12 cellular contexts compared by ENCODE assay signal in the genomic region with DNA sequence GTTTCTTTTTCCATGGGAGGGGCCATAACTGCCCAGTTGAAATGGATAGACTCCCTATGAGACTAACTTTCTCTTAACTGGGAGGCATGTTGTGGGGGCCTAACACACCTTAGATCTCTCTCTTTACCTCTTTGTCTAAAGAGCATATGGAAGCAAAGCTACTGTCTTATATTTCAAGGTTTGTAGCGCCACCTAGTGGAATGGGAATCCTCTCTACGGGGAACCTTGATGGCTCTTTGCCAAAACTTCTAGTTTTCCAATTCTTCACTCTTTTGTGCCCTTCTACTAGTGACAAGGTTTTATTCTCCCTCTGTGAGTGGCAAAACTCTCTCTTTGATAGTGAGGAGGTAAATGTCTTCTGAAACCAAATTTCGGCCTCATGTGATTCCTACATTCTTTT.
DNase-seq lines count a peak whose midpoint lies in the region; ATAC-seq and TF ChIP-seq lines count a peak whose summit lies in the region.
"Had no signal": no experiment of that assay in that cellular context is flagged by ENCODE, and none has a peak within 500 bp of the region (broad histone marks: within the 10 kb centered on the region; RNA-seq: fewer than 3 reads in every experiment).

No MANE protein-coding gene starts in this region.

- POLR2A ChIA-PET in HCT116 (lab: Charles Lee): no interaction called here
- POLR2A ChIA-PET in PC-3 (lab: Charles Lee; ENCODE audit: unreplicated experiment): no interaction called here
- POLR2A ChIA-PET in CD4-positive, alpha-beta T cell (lab: Charles Lee): no interaction called here

- H3K9me2 ChIP-seq in HCT116 (ENCODE audit: insufficient read depth): no peaks in the 10 kb centered on the region
- H3K9me2 ChIP-seq in PC-3 (replicated peaks; ENCODE audit: low read length): no peaks in the 10 kb centered on the region

- intact Hi-C loops in HCT116 (cut with micrococcal nuclease): no loop called here
- intact Hi-C loops in PC-3 (cut with micrococcal nuclease): no loop called here
- intact Hi-C loops in CD4-positive, alpha-beta T cell (cut with DNase I, micrococcal nuclease): no loop called here
- intact Hi-C loops in dorsolateral prefrontal cortex (cut with DNase I): no loop called here

- H2AFZ ChIP-seq in HCT116 (ENCODE audit: low read depth, low read length, poor library complexity, severe bottlenecking): no peak overlapping the region
- no peak overlapping the region for H2AFZ ChIP-seq in PC-3 (ENCODE audit: low read length)

- TF ChIP-seq POLR2A in HCT116 (IDR thresholded peaks at IDR 0.05; ENCODE audit: borderline replicate concordance, extremely low read depth, insufficient read depth, insufficient read length): no peak

- no TSS peak for BruUV-seq in HCT116 (replicated peaks; lab: Mats Ljungman, UMichigan)
- no TSS peak for BruUV-seq in PC-3 (replicated peaks; lab: Mats Ljungman, UMichigan)

- TF ChIP-seq CTCF in HCT116 (IDR thresholded peaks at IDR 0.05 in 2 of 3, conservative IDR thresholded peaks at IDR 0.05 in 1 of 3; ENCODE audit: borderline replicate concordance in 1 of 3, insufficient read depth in 1 of 3, low read depth in 2 of 3, low read length in 2 of 3) (peak in 2 of 3 experiments; percentile 29 to 44; a peak in 4 of 6 replicates), PC-3 (conservative IDR thresholded peaks at IDR 0.05; ENCODE audit: low read depth, low read length) (peak; percentile 69), dorsolateral prefrontal cortex (IDR thresholded peaks at IDR 0.05 in 54 of 56, conservative IDR thresholded peaks at IDR 0.05 in 2 of 56; ENCODE audit: low read depth in 1 of 56, partially characterized antibody in 56 of 56) (peak in 1 of 56 donors; percentile 4)
- TF ChIP-seq CTCF in CD4-positive, alpha-beta T cell (IDR thresholded peaks at IDR 0.05): no peak

- no peak overlapping the region for H3K27ac Mint-ChIP-seq in CD4-positive, alpha-beta T cell
- H3K27ac Mint-ChIP-seq: activated CD4-positive, alpha-beta memory T cell treated with anti-CD3 and anti-CD28 coated beads, Interleukin-2, amount 10 ng/mL, durations not matched to agents 7 days and 5 days; immature natural killer cell; stimulated activated effector memory CD8-positive, alpha-beta T cell treated with anti-CD3 and anti-CD28 coated beads, Interleukin-12 subunit alpha, Interleukin-12 subunit beta, amount 100 ng/mL, for 72 hours had no signal

- H3K36me3 Mint-ChIP-seq in CD4-positive, alpha-beta T cell (ENCODE audit: low read depth): no peaks in the 10 kb centered on the region
- H3K36me3 Mint-ChIP-seq: stimulated activated effector memory CD8-positive, alpha-beta T cell treated with anti-CD3 and anti-CD28 coated beads, Interleukin-12 subunit alpha, Interleukin-12 subunit beta, amount 100 ng/mL, for 72 hours had no signal

- H3K79me2 ChIP-seq in HCT116 (ENCODE audit: insufficient read depth, low read length) (no peaks in the 10 kb centered on the region), PC-3 (ENCODE audit: low read length) (no peaks in the 10 kb centered on the region)

- H3K27ac ChIP-seq in HCT116 (ENCODE audit: low read depth, low read length) (no peak overlapping the region), PC-3 (ENCODE audit: low read length) (no peak overlapping the region), dorsolateral prefrontal cortex (no peak overlapping the region)
- no peak overlapping the region for H3K27ac ChIP-seq in CD4-positive, alpha-beta T cell (ENCODE audit: low read depth, low read length)

- H3K36me3 ChIP-seq in HCT116 (ENCODE audit: control insufficient read depth in 1 of 2, insufficient read depth in 2 of 2, low read length in 2 of 2) (no peaks in the 10 kb centered on the region), PC-3 (ENCODE audit: low read depth, low read length) (peaks cover 15% of the 10 kb centered on the region; the same call in 1 of the 2 replicates)

- H3K4me3 ChIP-seq in HCT116 (replicated peaks in 1 of 2; ENCODE audit: low read depth in 1 of 2, low read length in 2 of 2): no peak overlapping the region
- H3K4me3 ChIP-seq in PC-3 (ENCODE audit: low read length): no peak overlapping the region
- H3K4me3 ChIP-seq in dorsolateral prefrontal cortex: no peak overlapping the region

- no peak; the same call in 1 of the 2 replicates for TF ChIP-seq RAD21 in HCT116 (IDR thresholded peaks at IDR 0.05; ENCODE audit: low read depth)

- H3K9me3 ChIP-seq in HCT116 (ENCODE audit: control insufficient read depth in 1 of 2, insufficient read depth in 1 of 2, low read depth in 1 of 2, low read length in 2 of 2) (peaks cover 13 to 29% of the 10 kb centered on the region in 2 experiments; a peak in 3 of 4 replicates), PC-3 (ENCODE audit: low read length) (peaks cover 14% of the 10 kb centered on the region)
- peaks cover 24% of the 10 kb centered on the region for H3K9me3 ChIP-seq in CD4-positive, alpha-beta T cell (ENCODE audit: control insufficient read depth, low read length)

- H3K4me2 ChIP-seq in HCT116 (ENCODE audit: low read length): no peak overlapping the region
- no peak overlapping the region for H3K4me2 ChIP-seq in PC-3 (ENCODE audit: low read length)

- CTCF ChIA-PET in HCT116 (lab: Charles Lee) (no interaction called here), PC-3 (lab: Charles Lee) (no interaction called here)
- CTCF ChIA-PET in CD4-positive, alpha-beta T cell (lab: Charles Lee): no interaction called here

- H3K27me3 ChIP-seq in HCT116 (ENCODE audit: insufficient read depth, low read length) (no peaks in the 10 kb centered on the region), PC-3 (ENCODE audit: low read length) (no peaks in the 10 kb centered on the region), dorsolateral prefrontal cortex (no peaks in the 10 kb centered on the region)
- H3K27me3 ChIP-seq in CD4-positive, alpha-beta T cell (ENCODE audit: control insufficient read depth, insufficient read depth, low read length): no peaks in the 10 kb centered on the region

- H4K20me1 ChIP-seq in HCT116 (ENCODE audit: insufficient read depth) (no peaks in the 10 kb centered on the region), PC-3 (ENCODE audit: low read length) (no peaks in the 10 kb centered on the region)

- ATAC-seq in HCT116: no peak
- ATAC-seq in PC-3: no peak
- ATAC-seq in CD4-positive, alpha-beta T cell (ENCODE audit: poor library complexity): no peak
- ATAC-seq in HG02981 (IDR thresholded peaks at IDR 0.05; ENCODE audit: unreplicated experiment): no peak
- ATAC-seq in GM19035 (IDR thresholded peaks at IDR 0.05; ENCODE audit: unreplicated experiment): no peak
- ATAC-seq: stimulated activated effector memory CD8-positive, alpha-beta T cell treated with anti-CD3 and anti-CD28 coated beads, Interleukin-12 subunit alpha, Interleukin-12 subunit beta, amount 100 ng/mL, for 72 hours had no signal

- RAD21 ChIA-PET in HCT116 (lab: Charles Lee; ENCODE audit: low non-redundant PET in 1 of 2, low total read pairs in 2 of 2, uncharacterized antibody in 2 of 2, unreplicated experiment in 2 of 2): no interaction called here

- no peak overlapping the region for H3K4me3 Mint-ChIP-seq in CD4-positive, alpha-beta T cell
- H3K4me3 Mint-ChIP-seq: activated CD4-positive, alpha-beta memory T cell treated with anti-CD3 and anti-CD28 coated beads, Interleukin-2, amount 10 ng/mL, durations not matched to agents 7 days and 5 days; immature natural killer cell; stimulated activated effector memory CD8-positive, alpha-beta T cell treated with anti-CD3 and anti-CD28 coated beads, Interleukin-12 subunit alpha, Interleukin-12 subunit beta, amount 100 ng/mL, for 72 hours had no signal

- no peaks in the 10 kb centered on the region for H3K4me1 Mint-ChIP-seq in CD4-positive, alpha-beta T cell (ENCODE audit: low read depth)
- H3K4me1 Mint-ChIP-seq: activated CD4-positive, alpha-beta memory T cell treated with anti-CD3 and anti-CD28 coated beads, Interleukin-2, amount 10 ng/mL, durations not matched to agents 7 days and 5 days; immature natural killer cell; stimulated activated effector memory CD8-positive, alpha-beta T cell treated with anti-CD3 and anti-CD28 coated beads, Interleukin-12 subunit alpha, Interleukin-12 subunit beta, amount 100 ng/mL, for 72 hours had no signal

- DNase-seq in ELR (ENCODE audit: low read depth) (peak; percentile 47), HCT116 (ENCODE audit: low read depth, low spot score) (peak; percentile 8), PC-3 (peak; percentile 71), glomerular visceral epithelial cell (ENCODE audit: extremely low spot score) (peak; percentile 44), dorsolateral prefrontal cortex (no peak)
- DNase-seq in CD4-positive, alpha-beta T cell: no peak
- DNase-seq: activated CD4-positive, alpha-beta memory T cell treated with anti-CD3 and anti-CD28 coated beads, Interleukin-2, amount 10 ng/mL, durations not matched to agents 7 days and 5 days; immature natural killer cell; NCI-H510A treated with DMSO at 0.1 percent for 48 hours had no signal

- H3K9ac ChIP-seq in HCT116 (ENCODE audit: low read length) (no peak overlapping the region), PC-3 (ENCODE audit: low read length) (no peak overlapping the region)

- H3K4me1 ChIP-seq in HCT116 (ENCODE audit: control insufficient read depth in 1 of 2, insufficient read depth in 2 of 2, low read length in 2 of 2): no peaks in the 10 kb centered on the region
- H3K4me1 ChIP-seq in PC-3 (ENCODE audit: insufficient read depth, low read length): no peaks in the 10 kb centered on the region

- no peaks in the 10 kb centered on the region for H3F3A ChIP-seq in PC-3 (ENCODE audit: low read length, unreplicated experiment)

- H3K27me3 Mint-ChIP-seq in CD4-positive, alpha-beta T cell: no peaks in the 10 kb centered on the region
- H3K27me3 Mint-ChIP-seq: activated CD4-positive, alpha-beta memory T cell treated with anti-CD3 and anti-CD28 coated beads, Interleukin-2, amount 10 ng/mL, durations not matched to agents 7 days and 5 days had no signal

- peaks cover 15% of the 10 kb centered on the region for H3K9me3 Mint-ChIP-seq in CD4-positive, alpha-beta T cell

TF ChIP-seq in HCT116, 20 proteins besides CTCF, POLR2A, EP300 and RAD21 (continues in another document):
- TF ChIP-seq, protein P1, sequence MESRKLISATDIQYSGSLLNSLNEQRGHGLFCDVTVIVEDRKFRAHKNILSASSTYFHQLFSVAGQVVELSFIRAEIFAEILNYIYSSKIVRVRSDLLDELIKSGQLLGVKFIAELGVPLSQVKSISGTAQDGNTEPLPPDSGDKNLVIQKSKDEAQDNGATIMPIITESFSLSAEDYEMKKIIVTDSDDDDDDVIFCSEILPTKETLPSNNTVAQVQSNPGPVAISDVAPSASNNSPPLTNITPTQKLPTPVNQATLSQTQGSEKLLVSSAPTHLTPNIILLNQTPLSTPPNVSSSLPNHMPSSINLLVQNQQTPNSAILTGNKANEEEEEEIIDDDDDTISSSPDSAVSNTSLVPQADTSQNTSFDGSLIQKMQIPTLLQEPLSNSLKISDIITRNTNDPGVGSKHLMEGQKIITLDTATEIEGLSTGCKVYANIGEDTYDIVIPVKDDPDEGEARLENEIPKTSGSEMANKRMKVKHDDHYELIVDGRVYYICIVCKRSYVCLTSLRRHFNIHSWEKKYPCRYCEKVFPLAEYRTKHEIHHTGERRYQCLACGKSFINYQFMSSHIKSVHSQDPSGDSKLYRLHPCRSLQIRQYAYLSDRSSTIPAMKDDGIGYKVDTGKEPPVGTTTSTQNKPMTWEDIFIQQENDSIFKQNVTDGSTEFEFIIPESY (IDR thresholded peaks at IDR 0.05; ENCODE audit: extremely low read depth, insufficient replicate concordance, low read length): no peak
- no peak for TF ChIP-seq TCF7L2 (IDR thresholded peaks at IDR 0.05; ENCODE audit: borderline replicate concordance, extremely low read depth, insufficient read depth, insufficient read length)

Comparison
In these comparisons a context has a peak if more than half of its experiments do, and no peak if none do; other contexts are left out.
1. DNase-seq: peak in ELR (single experiment), HCT116 (single experiment), PC-3 (single experiment) and glomerular visceral epithelial cell (single experiment); none in CD4-positive, alpha-beta T cell (0 of 10) and dorsolateral prefrontal cortex (0 of 10).